8 cellular contexts compared by ENCODE assay signal in genomic region chr12:120229583-120230325, GRCh38. TPM values are rescaled to one million over a fixed set of nuclear protein-coding genes. Genes with fewer than 3 reads are reported as not detected.
DNase-seq lines count a peak whose midpoint lies in the region; ATAC-seq and TF ChIP-seq lines count a peak whose summit lies in the region.

No MANE protein-coding gene starts in this region.

- H3K9ac ChIP-seq in smooth muscle cell (ENCODE audit: low read depth) = peak overlapping the region; percentile 57

- ATAC-seq in activated CD8-positive, alpha-beta T cell treated with anti-CD3 and anti-CD28 coated beads for 36 hours = no peak

- H3K4me2 ChIP-seq in smooth muscle cell = peak overlapping the region; percentile 72

- H3K27me3 Mint-ChIP-seq in activated CD8-positive, alpha-beta T cell treated with anti-CD3 and anti-CD28 coated beads for 36 hours = no peaks in the 10 kb centered on the region

- intact Hi-C loops in activated CD8-positive, alpha-beta T cell treated with anti-CD3 and anti-CD28 coated beads for 36 hours (cut with micrococcal nuclease) = no loop called here

- H3K36me3 Mint-ChIP-seq in activated CD8-positive, alpha-beta T cell treated with anti-CD3 and anti-CD28 coated beads for 36 hours (ENCODE audit: low read depth) = no peaks in the 10 kb centered on the region

- WGBS in smooth muscle cell (ENCODE audit: low lambda C conversion rate) = 24% methylated on average over 11 of the region's 11 CpGs

- H3K27me3 ChIP-seq in smooth muscle cell (ENCODE audit: low read depth) = no peaks in the 10 kb centered on the region

- H3K4me1 Mint-ChIP-seq in activated CD8-positive, alpha-beta T cell treated with anti-CD3 and anti-CD28 coated beads for 36 hours (ENCODE audit: low read depth) = peaks cover 82% of the 10 kb centered on the region

- H3K79me2 ChIP-seq in smooth muscle cell (ENCODE audit: low read depth) = peaks cover 39% of the 10 kb centered on the region

- H3K9me3 Mint-ChIP-seq in activated CD8-positive, alpha-beta T cell treated with anti-CD3 and anti-CD28 coated beads for 36 hours = no peaks in the 10 kb centered on the region

- DNase-seq in HT1080 (ENCODE audit: low read depth) = peak; percentile 60
- DNase-seq in activated CD8-positive, alpha-beta T cell treated with anti-CD3 and anti-CD28 coated beads for 36 hours = no peak
- peak; percentile 46 for DNase-seq in hepatic stellate cell (ENCODE audit: low spot score)
- no peak for DNase-seq in smooth muscle cell (lab: John Stamatoyannopoulos, UW; ENCODE audit: unreplicated experiment)
- DNase-seq in OCI-M2 (lab: John Stamatoyannopoulos, UW; ENCODE audit: unreplicated experiment) = no peak
- DNase-seq in HUDEP-2 (lab: John Stamatoyannopoulos, UW; ENCODE audit: unreplicated experiment in 76 of 76) = no peak
- no peak for DNase-seq in NCI-H2081 (lab: John Stamatoyannopoulos, UW)
- DNase-seq in UCSD-AML1 (lab: John Stamatoyannopoulos, UW; ENCODE audit: unreplicated experiment) = no peak

- H3K4me3 ChIP-seq in smooth muscle cell = peak overlapping the region; percentile 22

- peaks cover 36% of the 10 kb centered on the region for H3F3A ChIP-seq in smooth muscle cell (ENCODE audit: low read depth)

- H3K27ac ChIP-seq in smooth muscle cell (ENCODE audit: low read depth) = peak overlapping the region; percentile 99

- H3K9me3 ChIP-seq in smooth muscle cell (replicated peaks; ENCODE audit: low read depth) = no peaks in the 10 kb centered on the region

- CTCF ChIA-PET in activated CD8-positive, alpha-beta T cell treated with anti-CD3 and anti-CD28 coated beads for 36 hours (lab: Charles Lee) = interaction anchor here (0.9 to 10.3 kb wide), 9 partner anchors 8 to 210 kb away, joined by 3 to 749 read pairs (median 18); partner anchors contain the start of genes PXN, RNU4-1, RNU4-2 and RPLP0

- peaks cover 67% of the 10 kb centered on the region for H3K4me1 ChIP-seq in smooth muscle cell (ENCODE audit: low read depth)

- no peak for TF ChIP-seq CTCF in activated CD8-positive, alpha-beta T cell treated with anti-CD3 and anti-CD28 coated beads for 36 hours (IDR thresholded peaks at IDR 0.05)
- TF ChIP-seq CTCF in smooth muscle cell (IDR thresholded peaks at IDR 0.05; ENCODE audit: borderline replicate concordance, insufficient read depth, poor library complexity, severe bottlenecking) = no peak

- no peak overlapping the region for H2AFZ ChIP-seq in smooth muscle cell (ENCODE audit: low read depth)

- H3K4me3 Mint-ChIP-seq in activated CD8-positive, alpha-beta T cell treated with anti-CD3 and anti-CD28 coated beads for 36 hours = no peak overlapping the region

- peaks cover 53% of the 10 kb centered on the region for H4K20me1 ChIP-seq in smooth muscle cell (ENCODE audit: low read depth)

- H3K27ac Mint-ChIP-seq in activated CD8-positive, alpha-beta T cell treated with anti-CD3 and anti-CD28 coated beads for 36 hours = peak overlapping the region; percentile 91

- POLR2A ChIA-PET in activated CD8-positive, alpha-beta T cell treated with anti-CD3 and anti-CD28 coated beads for 36 hours (lab: Charles Lee) = interaction anchor here (1.6 to 15.4 kb wide), 7 partner anchors 11 to 61 kb away, joined by 4 to 394 read pairs (median 31); partner anchors contain the start of genes PXN, RNU4-1, RNU4-2 and RPLP0

- no peaks in the 10 kb centered on the region for H3K36me3 ChIP-seq in smooth muscle cell (ENCODE audit: low read depth)

RNA-seq across cellular contexts. Expression of gene RPLP0, which starts 28.8 kb away (rescaled TPM):
- total RNA-seq in HT1080 (2014; rRNA removed; shearing (Covaris generic)) = 4,836 and 5,375 TPM in 2 replicates
- 5,291 and 5,956 TPM in 2 replicates for polyA plus RNA-seq in HT1080 (2015; cell fraction: cytosol; rRNA removed)
- 2,009 and 2,141 TPM in 2 replicates for polyA plus RNA-seq in HT1080 (2015; cell fraction: nucleus; rRNA removed)
- 1,000 to 10,000 TPM; 4,421 to 4,585 TPM for total RNA-seq in activated CD8-positive, alpha-beta T cell treated with anti-CD3 and anti-CD28 coated beads for 36 hours
- total RNA-seq in smooth muscle cell = 2,989 and 3,138 TPM in 2 replicates
- polyA plus RNA-seq in smooth muscle cell = 1,054 and 1,106 TPM in 2 replicates

RNA-seq across cellular contexts. Expression of gene GCN1, which starts 35.2 kb away (rescaled TPM):
- total RNA-seq in HT1080 (2014; rRNA removed; shearing (Covaris generic)) = 107 and 112 TPM in 2 replicates
- 30.5 and 34.0 TPM in 2 replicates for polyA plus RNA-seq in HT1080 (2015; cell fraction: cytosol; rRNA removed)
- 174 and 261 TPM in 2 replicates for polyA plus RNA-seq in HT1080 (2015; cell fraction: nucleus; rRNA removed)
- 100 to 1,000 TPM; 130 to 137 TPM for total RNA-seq in activated CD8-positive, alpha-beta T cell treated with anti-CD3 and anti-CD28 coated beads for 36 hours
- 40.4 and 44.3 TPM in 2 replicates for total RNA-seq in smooth muscle cell
- 31.6 and 35.9 TPM in 2 replicates for polyA plus RNA-seq in smooth muscle cell

RNA-seq across cellular contexts. Expression of gene PXN, which starts 35.8 kb away (rescaled TPM):
- total RNA-seq in HT1080 (2014; rRNA removed; shearing (Covaris generic)) = 162 and 238 TPM in 2 replicates
- polyA plus RNA-seq in HT1080 (2015; cell fraction: cytosol; rRNA removed) = 426 and 497 TPM in 2 replicates
- polyA plus RNA-seq in HT1080 (2015; cell fraction: nucleus; rRNA removed) = 415 and 447 TPM in 2 replicates
- total RNA-seq in activated CD8-positive, alpha-beta T cell treated with anti-CD3 and anti-CD28 coated beads for 36 hours = 10 to 100 TPM; 40.2 to 45.3 TPM
- total RNA-seq in smooth muscle cell = 16.6 and 17.2 TPM in 2 replicates
- 27.0 and 61.2 TPM in 2 replicates for polyA plus RNA-seq in smooth muscle cell

Comparison
In these comparisons a context has a peak if more than half of its experiments do, and no peak if none do; other contexts are left out.
1. DNase-seq: peak in HT1080 (single experiment) and hepatic stellate cell (single experiment); none in activated CD8-positive, alpha-beta T cell treated with anti-CD3 and anti-CD28 coated beads for 36 hours (single experiment), smooth muscle cell (single experiment), OCI-M2 (single experiment), HUDEP-2 (0 of 76), NCI-H2081 (0 of 2) and UCSD-AML1 (single experiment).